In the genomic region with DNA sequence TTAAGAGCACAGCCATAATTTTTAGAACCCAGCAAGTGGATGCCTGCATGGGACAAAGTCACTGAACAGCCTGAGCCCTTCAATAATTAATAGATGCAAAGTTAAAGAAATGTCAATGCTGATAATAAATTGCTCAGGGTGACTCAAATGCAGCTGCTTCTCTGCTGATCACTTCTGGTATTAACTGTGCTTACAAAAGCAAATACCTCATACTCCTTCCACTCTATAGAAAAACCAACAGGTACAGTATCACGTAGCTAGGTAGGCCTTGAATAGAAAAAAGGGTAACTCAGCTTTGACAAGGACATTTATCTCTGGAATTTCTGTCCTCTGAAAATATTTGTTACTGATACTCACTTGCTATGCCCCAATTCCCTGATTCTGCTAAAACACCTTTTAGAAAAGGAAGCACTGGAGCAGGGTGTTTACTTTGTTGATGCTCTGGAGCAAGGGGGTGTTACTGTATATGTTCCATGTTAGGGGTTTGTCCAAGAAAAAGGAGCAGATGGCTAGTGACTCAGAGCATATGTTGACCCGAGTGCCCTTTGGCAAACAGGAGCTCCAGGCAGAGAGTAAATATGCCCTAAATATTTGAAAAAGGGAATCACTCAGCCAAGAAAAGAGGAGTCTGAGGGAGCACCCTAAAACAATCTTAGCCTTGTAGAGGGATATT, we compare ENCODE assay signal across 1 cellular context.
TF ChIP-seq lines count a peak whose summit lies in the region.

No MANE protein-coding gene starts in this region.

TF ChIP-seq in HepG2, 621 proteins besides CTCF, POLR2A, EP300 and RAD21 (continued from another document):
- no peak for TF ChIP-seq NFATC3 (CRISPR knock-in tag; IDR thresholded peaks at IDR 0.05)
